In genomic region chr1:59057211-59057694, GRCh38 we compare ENCODE assay signal across 8 cellular contexts.
DNase-seq lines count a peak whose midpoint lies in the region; ATAC-seq, FAIRE-seq and TF ChIP-seq lines count a peak whose summit lies in the region.

No MANE protein-coding gene starts in this region.

- H3K9me3 ChIP-seq in sigmoid colon = no peaks in the 10 kb centered on the region

- ATAC-seq in HG03108 (IDR thresholded peaks at IDR 0.05; ENCODE audit: unreplicated experiment) = no peak

- no peak for FAIRE-seq in GM19239 (lab: Jason Lieb, UNC)

- H3K4me1 ChIP-seq in sigmoid colon = peaks cover 0 to 51% (median 29%) of the 10 kb centered on the region in 4 donors

- no peak for TF ChIP-seq CTCF in glutamatergic neuron (IDR thresholded peaks at IDR 0.05; ENCODE audit: partially characterized antibody, unreplicated experiment)
- no peak for TF ChIP-seq CTCF in sigmoid colon (IDR thresholded peaks at IDR 0.05)

- no peaks in the 10 kb centered on the region for H3K36me3 Mint-ChIP-seq in glutamatergic neuron (ENCODE audit: unreplicated experiment)

- WGBS in sigmoid colon, 2 donors = 25 to 51% methylated on average over 6 of the region's 6 CpGs

- peak overlapping the region; percentile 43 to 68 (median 58) for H3K27ac ChIP-seq in sigmoid colon

- no peaks in the 10 kb centered on the region for H3K27me3 ChIP-seq in sigmoid colon

- TF ChIP-seq POLR2A in sigmoid colon (IDR thresholded peaks at IDR 0.05) = no peak

- intact Hi-C loops in sigmoid colon (cut with DNase I) = loop anchor here (5.0 kb wide), 3 partner anchors 155 to 645 kb away; partner anchors contain the start of gene JUN

- H3K4me3 ChIP-seq in sigmoid colon = no peak overlapping the region

- no peak overlapping the region for H3K4me3 Mint-ChIP-seq in glutamatergic neuron (ENCODE audit: unreplicated experiment)

- peaks cover 1% of the 10 kb centered on the region for H3K9me3 Mint-ChIP-seq in glutamatergic neuron (ENCODE audit: unreplicated experiment)

- H3K4me1 Mint-ChIP-seq in glutamatergic neuron (ENCODE audit: low read depth, unreplicated experiment) = no peaks in the 10 kb centered on the region

- TF ChIP-seq EP300 in sigmoid colon (IDR thresholded peaks at IDR 0.05) = peak in 3 of 4 donors; percentile 36 to 89 (median 61)

- no peak overlapping the region for H3K27ac Mint-ChIP-seq in glutamatergic neuron (ENCODE audit: unreplicated experiment)

- DNase-seq in H4 (ENCODE audit: low spot score) = peak; percentile 78
- DNase-seq in SK-N-DZ (ENCODE audit: low spot score) = peak; percentile 78
- peak; percentile 27 for DNase-seq in glutamatergic neuron
- DNase-seq in sigmoid colon = peak; percentile 92
- no peak for DNase-seq in GM19239 (ENCODE audit: insufficient read length, low spot score)
- no peak for DNase-seq in Kasumi-1 (lab: John Stamatoyannopoulos, UW)
- no peak for DNase-seq in amygdala (lab: John Stamatoyannopoulos, UW)

- H3K27me3 Mint-ChIP-seq in glutamatergic neuron (ENCODE audit: unreplicated experiment) = peaks cover 1% of the 10 kb centered on the region

- no peaks in the 10 kb centered on the region for H3K36me3 ChIP-seq in sigmoid colon

Comparison
In these comparisons a context has a peak if more than half of its experiments do, and no peak if none do; other contexts are left out.
1. DNase-seq: peak in H4 (single experiment), SK-N-DZ (single experiment), glutamatergic neuron (single experiment) and sigmoid colon (single experiment); none in GM19239 (single experiment), Kasumi-1 (0 of 2) and amygdala (0 of 56).